ENCODE assay signal across 8 cellular contexts in genomic region chr18:31977270-31977872, GRCh38. TPM values are rescaled to one million over a fixed set of nuclear protein-coding genes. Genes with fewer than 3 reads are reported as not detected.
DNase-seq lines count a peak whose midpoint lies in the region; ATAC-seq and TF ChIP-seq lines count a peak whose summit lies in the region.

No MANE protein-coding gene starts in this region.

- H3K4me3 ChIP-seq in prostate gland: no peak overlapping the region

- TF ChIP-seq CTCF in glutamatergic neuron (IDR thresholded peaks at IDR 0.05; ENCODE audit: partially characterized antibody, unreplicated experiment) (peak; percentile 67), prostate gland (IDR thresholded peaks at IDR 0.05) (peak; percentile 29 to 47 (median 44))

- peaks cover 36% of the 10 kb centered on the region for H3K9me3 Mint-ChIP-seq in activated naive CD4-positive, alpha-beta T cell treated with anti-CD3 and anti-CD28 coated beads for 36 hours
- peaks cover 9% of the 10 kb centered on the region for H3K9me3 Mint-ChIP-seq in glutamatergic neuron (ENCODE audit: unreplicated experiment)

- H3K27me3 ChIP-seq in prostate gland (replicated peaks; ENCODE audit: insufficient read depth): no peaks in the 10 kb centered on the region

- no peak for ATAC-seq in HG03175 (IDR thresholded peaks at IDR 0.05; ENCODE audit: unreplicated experiment)

- peak; percentile 31 for DNase-seq in activated naive CD4-positive, alpha-beta T cell treated with anti-CD3 and anti-CD28 coated beads for 36 hours
- DNase-seq in activated naive CD4-positive, alpha-beta T cell treated with anti-CD3 and anti-CD28 coated beads, Interleukin-2, amount 50 U/mL, for 16 hours: no peak
- DNase-seq in NCI-H1694 (lab: John Stamatoyannopoulos, UW) (peak; percentile 25), glutamatergic neuron (peak; percentile 18), prostate gland (ENCODE audit: low spot score) (no peak), posterior vena cava (ENCODE audit: low spot score) (no peak)
- peak; percentile 13 for DNase-seq in activated CD4-positive, alpha-beta T cell treated with anti-CD3 and anti-CD28 coated beads, Interleukin-2, amount 50 U/mL, for 1 hour

- H3K4me3 Mint-ChIP-seq in activated naive CD4-positive, alpha-beta T cell treated with anti-CD3 and anti-CD28 coated beads for 36 hours: no peak overlapping the region
- no peak overlapping the region for H3K4me3 Mint-ChIP-seq in glutamatergic neuron (ENCODE audit: unreplicated experiment)

- TF ChIP-seq POLR2A in prostate gland (IDR thresholded peaks at IDR 0.05): no peak

- H3K4me1 Mint-ChIP-seq in activated naive CD4-positive, alpha-beta T cell treated with anti-CD3 and anti-CD28 coated beads for 36 hours (ENCODE audit: low read depth): no peaks in the 10 kb centered on the region
- no peaks in the 10 kb centered on the region for H3K4me1 Mint-ChIP-seq in glutamatergic neuron (ENCODE audit: low read depth, unreplicated experiment)

- WGBS in prostate gland: 76% methylated on average over 9 of the region's 9 CpGs

- H3K27ac ChIP-seq in prostate gland: no peak overlapping the region

- CTCF ChIA-PET in activated naive CD4-positive, alpha-beta T cell treated with anti-CD3 and anti-CD28 coated beads for 36 hours (lab: Charles Lee): interaction anchor here (0.6 to 2.2 kb wide), 16 partner anchors 9 to 427 kb away, joined by 3 to 5 read pairs (median 3); partner anchors contain the start of genes RNF125 and TRAPPC8

- no peaks in the 10 kb centered on the region for H3K27me3 Mint-ChIP-seq in activated naive CD4-positive, alpha-beta T cell treated with anti-CD3 and anti-CD28 coated beads for 36 hours (ENCODE audit: low read depth)
- H3K27me3 Mint-ChIP-seq in glutamatergic neuron (ENCODE audit: unreplicated experiment): no peaks in the 10 kb centered on the region

- no peaks in the 10 kb centered on the region for H3K4me1 ChIP-seq in prostate gland (replicated peaks)

- H3K36me3 Mint-ChIP-seq in activated naive CD4-positive, alpha-beta T cell treated with anti-CD3 and anti-CD28 coated beads for 36 hours (ENCODE audit: low read depth): peaks cover 5% of the 10 kb centered on the region
- H3K36me3 Mint-ChIP-seq in glutamatergic neuron (ENCODE audit: unreplicated experiment): peaks cover 21% of the 10 kb centered on the region

- H3K36me3 ChIP-seq in prostate gland: no peaks in the 10 kb centered on the region

- intact Hi-C loops in activated naive CD4-positive, alpha-beta T cell treated with anti-CD3 and anti-CD28 coated beads for 36 hours (cut with micrococcal nuclease): loop anchor here (1.0 kb wide), 2 partner anchors 236 to 421 kb away; no protein-coding TSS in a partner anchor
- intact Hi-C loops in prostate gland (cut with DNase I) (loop anchor here (10.0 kb wide), 1 partner anchor 423 kb away; no protein-coding TSS in a partner anchor), posterior vena cava (cut with DNase I) (loop anchor here in 1 of 2 donors (10.0 kb wide), 1 partner anchor 57 kb away; no protein-coding TSS in a partner anchor)

- H3K9me3 ChIP-seq in prostate gland: no peaks in the 10 kb centered on the region

- H3K27ac Mint-ChIP-seq in activated naive CD4-positive, alpha-beta T cell treated with anti-CD3 and anti-CD28 coated beads for 36 hours: no peak overlapping the region
- no peak overlapping the region for H3K27ac Mint-ChIP-seq in glutamatergic neuron (ENCODE audit: unreplicated experiment)

RNA-seq across cellular contexts. Expression of gene TRAPPC8, which starts 34.4 kb away (rescaled TPM):
- total RNA-seq in activated naive CD4-positive, alpha-beta T cell treated with anti-CD3 and anti-CD28 coated beads for 36 hours: 10 to 100 TPM; 24.9 to 26.5 TPM
- total RNA-seq in glutamatergic neuron (ENCODE audit: unreplicated experiment) (41.0 TPM), prostate gland (10 to 100 TPM; 27.0 to 45.4 TPM), posterior vena cava (10 to 100 TPM; 34.1 to 46.3 TPM)

RNA-seq across cellular contexts. Expression of gene RNF125, which starts 41.3 kb away (rescaled TPM):
- 10 to 100 TPM; 11.4 to 12.0 TPM for total RNA-seq in activated naive CD4-positive, alpha-beta T cell treated with anti-CD3 and anti-CD28 coated beads for 36 hours
- 1.5 TPM for total RNA-seq in glutamatergic neuron (ENCODE audit: unreplicated experiment)
- total RNA-seq in prostate gland: 1 to 10 TPM; 1.2 to 2.6 TPM
- total RNA-seq in posterior vena cava: 1 to 10 TPM; 3.7 to 9.0 TPM

Comparison
In these comparisons a context has a peak if more than half of its experiments do, and no peak if none do; other contexts are left out.
1. DNase-seq: peak in activated naive CD4-positive, alpha-beta T cell treated with anti-CD3 and anti-CD28 coated beads for 36 hours (single experiment), NCI-H1694 (single experiment), activated CD4-positive, alpha-beta T cell treated with anti-CD3 and anti-CD28 coated beads, Interleukin-2, amount 50 U/mL, for 1 hour (single experiment) and glutamatergic neuron (single experiment); none in activated naive CD4-positive, alpha-beta T cell treated with anti-CD3 and anti-CD28 coated beads, Interleukin-2, amount 50 U/mL, for 16 hours (single experiment), prostate gland (single experiment) and posterior vena cava (single experiment).